15 cellular contexts compared by ENCODE assay signal in the genomic region with DNA sequence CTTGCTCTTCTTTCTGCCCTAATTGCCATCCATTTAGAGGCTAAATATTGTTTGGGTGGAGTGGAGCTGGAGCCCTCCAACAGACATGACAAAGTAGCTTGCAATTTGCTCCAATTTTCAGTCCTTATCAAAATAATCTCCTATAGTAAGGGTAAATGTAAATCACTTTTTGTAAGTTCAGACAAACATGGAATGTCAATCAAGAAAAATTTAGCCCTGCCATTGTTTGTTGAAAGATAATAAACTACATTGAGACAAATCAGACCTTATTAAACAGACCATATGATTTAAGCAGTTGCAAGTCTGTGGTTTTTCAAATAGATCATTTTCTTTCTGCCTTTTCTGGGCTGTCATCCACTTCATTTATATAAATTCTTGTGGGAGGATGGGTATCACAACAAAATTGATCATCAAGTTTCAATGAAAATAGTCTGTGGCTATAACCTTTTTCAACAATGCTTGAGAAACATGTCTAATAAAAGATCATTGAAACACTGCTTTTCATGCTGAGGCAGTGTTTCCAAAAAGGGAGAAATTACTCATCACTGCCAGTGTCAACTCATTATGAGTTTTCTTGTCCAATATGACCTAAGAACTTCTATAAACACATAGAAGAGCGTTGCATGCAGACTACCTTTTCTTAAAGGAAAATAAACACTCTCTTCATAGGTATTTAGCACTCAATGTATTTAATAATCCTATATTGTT.
DNase-seq lines count a peak whose midpoint lies in the region; ATAC-seq and TF ChIP-seq lines count a peak whose summit lies in the region.
"Had no signal": no experiment of that assay in that cellular context is flagged by ENCODE, and none has a peak within 500 bp of the region (broad histone marks: within the 10 kb centered on the region; RNA-seq: fewer than 3 reads in every experiment).

No MANE protein-coding gene starts in this region.

- peaks cover 11% of the 10 kb centered on the region for H3K4me1 Mint-ChIP-seq in activated naive CD4-positive, alpha-beta T cell treated with anti-CD3 and anti-CD28 coated beads for 36 hours (ENCODE audit: low read depth)
- H3K4me1 Mint-ChIP-seq in stimulated activated effector memory CD8-positive, alpha-beta T cell treated with anti-CD3 and anti-CD28 coated beads, Interleukin-12 subunit alpha, Interleukin-12 subunit beta, amount 100 ng/mL, for 72 hours = peaks cover 10% of the 10 kb centered on the region
- no peaks in the 10 kb centered on the region for H3K4me1 Mint-ChIP-seq in natural killer cell

- no peak for TF ChIP-seq CTCF in spleen (IDR thresholded peaks at IDR 0.05 in 8 of 11, conservative IDR thresholded peaks at IDR 0.05 in 3 of 11)
- no peak for TF ChIP-seq CTCF in natural killer cell (IDR thresholded peaks at IDR 0.05)
- no peak for TF ChIP-seq CTCF in right lobe of liver (IDR thresholded peaks at IDR 0.05)

- no peaks in the 10 kb centered on the region for H3K36me3 Mint-ChIP-seq in activated naive CD4-positive, alpha-beta T cell treated with anti-CD3 and anti-CD28 coated beads for 36 hours (ENCODE audit: low read depth)
- peaks cover 5% of the 10 kb centered on the region for H3K36me3 Mint-ChIP-seq in stimulated activated effector memory CD8-positive, alpha-beta T cell treated with anti-CD3 and anti-CD28 coated beads, Interleukin-12 subunit alpha, Interleukin-12 subunit beta, amount 100 ng/mL, for 72 hours
- H3K36me3 Mint-ChIP-seq in natural killer cell = no peaks in the 10 kb centered on the region

- H3K27ac ChIP-seq in spleen (no peak overlapping the region), right lobe of liver (no peak overlapping the region)
- H3K27ac ChIP-seq: parathyroid adenoma had no signal

- no peaks in the 10 kb centered on the region for H3K9me3 ChIP-seq in spleen
- H3K9me3 ChIP-seq in right lobe of liver = no peaks in the 10 kb centered on the region

- no peak for TF ChIP-seq POLR2A in spleen (IDR thresholded peaks at IDR 0.05)
- TF ChIP-seq POLR2A in right lobe of liver (IDR thresholded peaks at IDR 0.05) = no peak

- peak; percentile 20 for DNase-seq in activated naive CD4-positive, alpha-beta T cell treated with anti-CD3 and anti-CD28 coated beads for 36 hours
- no peak for DNase-seq in activated naive CD4-positive, alpha-beta T cell (lab: John Stamatoyannopoulos, UW)
- DNase-seq in SK-N-DZ (ENCODE audit: low spot score) (peak; percentile 93), spleen (no peak), natural killer cell (no peak), right lobe of liver (no peak)
- DNase-seq in stimulated activated effector memory CD8-positive, alpha-beta T cell treated with anti-CD3 and anti-CD28 coated beads, Interleukin-12 subunit alpha, Interleukin-12 subunit beta, amount 100 ng/mL, for 72 hours (ENCODE audit: low spot score in 2 of 2) = no peak
- DNase-seq: AML-193; DMS153; effector CD4-positive, alpha-beta T cell; NCI-H1105; SHP77 had no signal

- ATAC-seq in HG02884 (IDR thresholded peaks at IDR 0.05; ENCODE audit: unreplicated experiment) = peak; percentile 70
- ATAC-seq in stimulated activated effector memory CD8-positive, alpha-beta T cell treated with anti-CD3 and anti-CD28 coated beads, Interleukin-12 subunit alpha, Interleukin-12 subunit beta, amount 100 ng/mL, for 72 hours = peak; percentile 90
- ATAC-seq in natural killer cell = no peak
- no peak for ATAC-seq in right lobe of liver

- H3K4me3 ChIP-seq in spleen (no peak overlapping the region), right lobe of liver (no peak overlapping the region)

- no peaks in the 10 kb centered on the region for H3K9me3 Mint-ChIP-seq in activated naive CD4-positive, alpha-beta T cell treated with anti-CD3 and anti-CD28 coated beads for 36 hours
- H3K9me3 Mint-ChIP-seq in stimulated activated effector memory CD8-positive, alpha-beta T cell treated with anti-CD3 and anti-CD28 coated beads, Interleukin-12 subunit alpha, Interleukin-12 subunit beta, amount 100 ng/mL, for 72 hours = no peaks in the 10 kb centered on the region
- peaks cover 0 to 4% of the 10 kb centered on the region in 2 donors for H3K9me3 Mint-ChIP-seq in natural killer cell
- H3K9me3 Mint-ChIP-seq: mesothelial cell of epicardium had no signal

- intact Hi-C loops in activated naive CD4-positive, alpha-beta T cell treated with anti-CD3 and anti-CD28 coated beads for 36 hours (cut with micrococcal nuclease) = loop anchor here (2.0 kb wide), 1 partner anchor 40 kb away; no protein-coding TSS in a partner anchor
- intact Hi-C loops in spleen (cut with DNase I; ENCODE audit: low total_unique reads) (no loop called here), natural killer cell (cut with micrococcal nuclease) (no loop called here), right lobe of liver (cut with DNase I) (no loop called here)

- no peaks in the 10 kb centered on the region for H3K27me3 Mint-ChIP-seq in activated naive CD4-positive, alpha-beta T cell treated with anti-CD3 and anti-CD28 coated beads for 36 hours (ENCODE audit: low read depth)
- H3K27me3 Mint-ChIP-seq in natural killer cell (ENCODE audit: low read depth in 2 of 2) = no peaks in the 10 kb centered on the region

- CTCF ChIA-PET in activated naive CD4-positive, alpha-beta T cell treated with anti-CD3 and anti-CD28 coated beads for 36 hours (lab: Charles Lee) = no interaction called here

- no peaks in the 10 kb centered on the region for H3K36me3 ChIP-seq in spleen
- H3K36me3 ChIP-seq in right lobe of liver = no peaks in the 10 kb centered on the region

- H3K27me3 ChIP-seq in spleen (replicated peaks in 1 of 7) (no peaks in the 10 kb centered on the region), right lobe of liver (peaks cover 0 to 3% of the 10 kb centered on the region in 2 donors)

- H3K4me1 ChIP-seq in spleen = no peaks in the 10 kb centered on the region
- no peaks in the 10 kb centered on the region for H3K4me1 ChIP-seq in right lobe of liver
- H3K4me1 ChIP-seq: parathyroid adenoma had no signal

- no peak overlapping the region for H3K27ac Mint-ChIP-seq in activated naive CD4-positive, alpha-beta T cell treated with anti-CD3 and anti-CD28 coated beads for 36 hours
- peak overlapping the region; percentile 23 for H3K27ac Mint-ChIP-seq in stimulated activated effector memory CD8-positive, alpha-beta T cell treated with anti-CD3 and anti-CD28 coated beads, Interleukin-12 subunit alpha, Interleukin-12 subunit beta, amount 100 ng/mL, for 72 hours
- no peak overlapping the region for H3K27ac Mint-ChIP-seq in natural killer cell
- H3K27ac Mint-ChIP-seq: mesothelial cell of epicardium had no signal

- 48 to 59% (median 53%) methylated on average over 1 of the region's 1 CpG for WGBS in spleen, 5 donors
- 14% methylated on average over 1 of the region's 1 CpG for WGBS in right lobe of liver (ENCODE audit: insufficient coverage, low coverage, low lambda C conversion rate, missing lambda C conversion rate)

- H3K4me3 Mint-ChIP-seq in activated naive CD4-positive, alpha-beta T cell treated with anti-CD3 and anti-CD28 coated beads for 36 hours = no peak overlapping the region
- no peak overlapping the region for H3K4me3 Mint-ChIP-seq in stimulated activated effector memory CD8-positive, alpha-beta T cell treated with anti-CD3 and anti-CD28 coated beads, Interleukin-12 subunit alpha, Interleukin-12 subunit beta, amount 100 ng/mL, for 72 hours
- H3K4me3 Mint-ChIP-seq in natural killer cell = no peak overlapping the region
- H3K4me3 Mint-ChIP-seq: mesothelial cell of epicardium had no signal

Comparison
In these comparisons a context has a peak if more than half of its experiments do, and no peak if none do; other contexts are left out.
1. DNase-seq: peak in activated naive CD4-positive, alpha-beta T cell treated with anti-CD3 and anti-CD28 coated beads for 36 hours (single experiment) and SK-N-DZ (single experiment); none in activated naive CD4-positive, alpha-beta T cell (0 of 4), stimulated activated effector memory CD8-positive, alpha-beta T cell treated with anti-CD3 and anti-CD28 coated beads, Interleukin-12 subunit alpha, Interleukin-12 subunit beta, amount 100 ng/mL, for 72 hours (0 of 2), spleen (single experiment), natural killer cell (single experiment) and right lobe of liver (0 of 3).
2. ATAC-seq: peak in HG02884 (single experiment) and stimulated activated effector memory CD8-positive, alpha-beta T cell treated with anti-CD3 and anti-CD28 coated beads, Interleukin-12 subunit alpha, Interleukin-12 subunit beta, amount 100 ng/mL, for 72 hours (single experiment); none in natural killer cell (0 of 3) and right lobe of liver (0 of 4).